In the genomic region with DNA sequence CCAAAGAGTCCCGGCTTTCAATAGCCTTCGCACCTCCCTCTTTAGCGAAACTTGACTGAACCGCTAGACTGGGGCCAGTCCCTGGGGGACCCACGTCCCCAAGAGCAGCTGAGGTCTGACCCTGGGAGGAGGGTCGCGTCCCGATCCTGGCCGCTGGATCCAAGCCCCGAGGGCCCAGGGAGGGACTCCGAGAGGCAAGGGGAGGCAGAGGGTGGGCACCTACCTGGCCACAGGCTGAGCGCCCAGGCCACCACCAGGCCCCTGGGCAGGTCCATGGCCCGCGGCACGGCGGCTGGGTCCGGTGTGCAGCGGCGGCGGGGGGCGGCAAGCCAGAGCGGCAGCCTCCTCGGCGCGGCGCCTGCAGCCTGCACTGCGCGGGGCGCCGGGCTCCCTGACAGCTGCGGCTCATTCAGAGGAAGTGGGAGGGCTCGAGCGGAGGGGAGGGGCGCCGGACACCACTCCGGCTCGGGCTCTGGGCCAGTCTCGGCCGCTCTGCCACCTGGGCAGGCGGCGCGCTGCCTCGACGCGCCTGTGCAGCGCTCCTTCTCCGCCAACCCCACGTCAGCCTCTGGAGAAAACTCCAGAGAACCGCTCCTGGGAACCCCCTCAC, we compare ENCODE assay signal across 1 cellular context.
A peak's percentile ranks its signal among the peaks of the same experiment; 100 is the strongest.
TF ChIP-seq lines count a peak whose summit lies in the region.

ITGA11 (minus strand) TSS at position 372 of the 610 bp plus-strand sequence; CDS start at position 275, 97 bp downstream.

TF ChIP-seq in HEK293, 187 proteins besides CTCF, POLR2A, EP300 and RAD21 (continued from another document):
- no peak for TF ChIP-seq PRDM6 (tag by site-specific recombination; IDR thresholded peaks at IDR 0.05)
- peak; percentile 27; the same call in 1 of the 2 replicates for TF ChIP-seq ZBTB17 (tag by site-specific recombination; IDR thresholded peaks at IDR 0.05)
- no peak for TF ChIP-seq ZNF114 (tag by site-specific recombination; IDR thresholded peaks at IDR 0.05)
- TF ChIP-seq GLIS1 (tag by site-specific recombination; IDR thresholded peaks at IDR 0.05): peak; percentile 62
- peak; percentile 71; the same call in 1 of the 2 replicates for TF ChIP-seq ZNF610 (tag by site-specific recombination; IDR thresholded peaks at IDR 0.05; ENCODE audit: borderline replicate concordance)
- no peak for TF ChIP-seq ZNF391 (tag by site-specific recombination; IDR thresholded peaks at IDR 0.05; ENCODE audit: borderline replicate concordance, low read depth)
- no peak for TF ChIP-seq ZNF548 (tag by site-specific recombination; IDR thresholded peaks at IDR 0.05)
- no peak for TF ChIP-seq RBAK (tag by site-specific recombination; IDR thresholded peaks at IDR 0.05)
- TF ChIP-seq, protein P1, sequence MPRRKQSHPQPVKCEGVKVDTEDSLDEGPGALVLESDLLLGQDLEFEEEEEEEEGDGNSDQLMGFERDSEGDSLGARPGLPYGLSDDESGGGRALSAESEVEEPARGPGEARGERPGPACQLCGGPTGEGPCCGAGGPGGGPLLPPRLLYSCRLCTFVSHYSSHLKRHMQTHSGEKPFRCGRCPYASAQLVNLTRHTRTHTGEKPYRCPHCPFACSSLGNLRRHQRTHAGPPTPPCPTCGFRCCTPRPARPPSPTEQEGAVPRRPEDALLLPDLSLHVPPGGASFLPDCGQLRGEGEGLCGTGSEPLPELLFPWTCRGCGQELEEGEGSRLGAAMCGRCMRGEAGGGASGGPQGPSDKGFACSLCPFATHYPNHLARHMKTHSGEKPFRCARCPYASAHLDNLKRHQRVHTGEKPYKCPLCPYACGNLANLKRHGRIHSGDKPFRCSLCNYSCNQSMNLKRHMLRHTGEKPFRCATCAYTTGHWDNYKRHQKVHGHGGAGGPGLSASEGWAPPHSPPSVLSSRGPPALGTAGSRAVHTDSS (tag by site-specific recombination; IDR thresholded peaks at IDR 0.05): no peak
TF ChIP-seq in HEK293: peak in this region for 16.
